Comparison of ENCODE assay signal across 28 cellular contexts in genomic region chr7:2791390-2791789, GRCh38.
"Had no signal": no experiment of that assay in that cellular context is flagged by ENCODE, and none has a peak within 500 bp of the region (broad histone marks: within the 10 kb centered on the region; RNA-seq: fewer than 3 reads in every experiment).

No MANE protein-coding gene starts in this region.

- H3K4me3 ChIP-seq: K562, SJCRH30, SK-N-MC had no signal

- DNase-seq: activated CD4-positive, alpha-beta T cell treated with anti-CD3 and anti-CD28 coated beads for 36 hours; activated CD4-positive, alpha-beta T cell treated with anti-CD3 and anti-CD28 coated beads, Interleukin-2, amount 10 ng/mL, durations not matched to agents 7 days and 5 days; activated CD4-positive, alpha-beta T cell treated with anti-CD3 and anti-CD28 coated beads, Interleukin-2, amount 50 U/mL, for 48 hours; activated CD8-positive, alpha-beta memory T cell treated with anti-CD3 and anti-CD28 coated beads, Interleukin-2, amount 50 U/mL, for 4 hours; activated CD8-positive, alpha-beta T cell treated with anti-CD3 and anti-CD28 coated beads, Interleukin-2, amount 10 ng/mL, durations not matched to agents 7 days and 5 days; activated effector memory CD4-positive, alpha-beta T cell treated with Interleukin-2 at 50 U/mL for 16 hours; activated naive CD4-positive, alpha-beta T cell treated with anti-CD3 and anti-CD28 coated beads, Interleukin-2, amount 10 ng/mL, durations not matched to agents 7 days and 5 days; activated naive CD8-positive, alpha-beta T cell treated with anti-CD3 and anti-CD28 coated beads, Interleukin-2, amount 50 U/mL, for 24 hours; activated T-cell treated with anti-CD3 and anti-CD28 coated beads, Interleukin-2, amount 50 U/mL, for 48 hours; anterior cingulate cortex; brain microvascular endothelial cell; NCI-H1092 treated with DMSO at 0.1 percent for 48 hours; NCI-H1417; NCI-H146; NCI-H187; NCI-H2029 treated with DMSO at 0.1 percent for 48 hours; NCI-H2171 treated with DMSO at 0.1 percent for 48 hours; NCI-H2227 treated with DMSO at 0.1 percent for 48 hours; NCI-H446 treated with DMSO at 0.1 percent for 48 hours; NCI-H524; SHP77; SJCRH30; T1000 had no signal

- ATAC-seq: activated CD4-positive, alpha-beta T cell treated with anti-CD3 and anti-CD28 coated beads for 36 hours; activated CD4-positive, CD25-positive, alpha-beta regulatory T cell treated with anti-CD3 and anti-CD28 coated beads, Interleukin-2, amount 50 U/mL, for 24 hours; activated CD8-positive, alpha-beta T cell treated with anti-CD3 and anti-CD28 coated beads, Interleukin-2, amount 10 ng/mL, durations not matched to agents 7 days and 5 days; activated naive CD8-positive, alpha-beta T cell treated with anti-CD3 and anti-CD28 coated beads, Interleukin-2, amount 50 U/mL, for 24 hours; K562; Panc1 had no signal

- H3K27me3 Mint-ChIP-seq: activated CD4-positive, alpha-beta T cell treated with anti-CD3 and anti-CD28 coated beads for 36 hours; activated CD4-positive, alpha-beta T cell treated with anti-CD3 and anti-CD28 coated beads, Interleukin-2, amount 10 ng/mL, durations not matched to agents 7 days and 5 days; activated naive CD4-positive, alpha-beta T cell treated with anti-CD3 and anti-CD28 coated beads, Interleukin-2, amount 10 ng/mL, durations not matched to agents 7 days and 5 days; activated naive CD8-positive, alpha-beta T cell; activated naive CD8-positive, alpha-beta T cell treated with anti-CD3 and anti-CD28 coated beads, Interleukin-2, amount 50 U/mL, for 24 hours had no signal

- H3K27ac ChIP-seq: brain microvascular endothelial cell, SJCRH30, SK-N-MC had no signal

- H3K9me3 ChIP-seq: SJCRH30 had no signal

- H3K9me3 Mint-ChIP-seq: activated CD4-positive, alpha-beta T cell treated with anti-CD3 and anti-CD28 coated beads, Interleukin-2, amount 10 ng/mL, durations not matched to agents 7 days and 5 days; activated naive CD4-positive, alpha-beta T cell treated with anti-CD3 and anti-CD28 coated beads, Interleukin-2, amount 10 ng/mL, durations not matched to agents 7 days and 5 days; activated naive CD8-positive, alpha-beta T cell treated with anti-CD3 and anti-CD28 coated beads, Interleukin-2, amount 50 U/mL, for 24 hours had no signal

- H3K27me3 ChIP-seq: brain microvascular endothelial cell, SJCRH30 had no signal

- H3K4me1 ChIP-seq: SJCRH30 had no signal

- H3K4me3 Mint-ChIP-seq: activated CD4-positive, alpha-beta T cell treated with anti-CD3 and anti-CD28 coated beads for 36 hours; activated CD4-positive, alpha-beta T cell treated with anti-CD3 and anti-CD28 coated beads, Interleukin-2, amount 10 ng/mL, durations not matched to agents 7 days and 5 days; activated CD8-positive, alpha-beta T cell treated with anti-CD3 and anti-CD28 coated beads, Interleukin-2, amount 10 ng/mL, durations not matched to agents 7 days and 5 days; activated naive CD4-positive, alpha-beta T cell treated with anti-CD3 and anti-CD28 coated beads, Interleukin-2, amount 10 ng/mL, durations not matched to agents 7 days and 5 days; activated naive CD8-positive, alpha-beta T cell; activated naive CD8-positive, alpha-beta T cell treated with anti-CD3 and anti-CD28 coated beads, Interleukin-2, amount 50 U/mL, for 24 hours had no signal

- H3K4me1 Mint-ChIP-seq: activated CD4-positive, alpha-beta T cell treated with anti-CD3 and anti-CD28 coated beads for 36 hours; activated CD4-positive, alpha-beta T cell treated with anti-CD3 and anti-CD28 coated beads, Interleukin-2, amount 10 ng/mL, durations not matched to agents 7 days and 5 days; activated naive CD4-positive, alpha-beta T cell treated with anti-CD3 and anti-CD28 coated beads, Interleukin-2, amount 10 ng/mL, durations not matched to agents 7 days and 5 days; activated naive CD8-positive, alpha-beta T cell treated with anti-CD3 and anti-CD28 coated beads, Interleukin-2, amount 50 U/mL, for 24 hours had no signal

- H3K27ac Mint-ChIP-seq: activated CD4-positive, alpha-beta T cell treated with anti-CD3 and anti-CD28 coated beads for 36 hours; activated CD4-positive, alpha-beta T cell treated with anti-CD3 and anti-CD28 coated beads, Interleukin-2, amount 10 ng/mL, durations not matched to agents 7 days and 5 days; activated CD8-positive, alpha-beta T cell treated with anti-CD3 and anti-CD28 coated beads, Interleukin-2, amount 10 ng/mL, durations not matched to agents 7 days and 5 days; activated naive CD4-positive, alpha-beta T cell treated with anti-CD3 and anti-CD28 coated beads, Interleukin-2, amount 10 ng/mL, durations not matched to agents 7 days and 5 days; activated naive CD8-positive, alpha-beta T cell; activated naive CD8-positive, alpha-beta T cell treated with anti-CD3 and anti-CD28 coated beads, Interleukin-2, amount 50 U/mL, for 24 hours had no signal
